9 cellular contexts compared by ENCODE assay signal in the genomic region with DNA sequence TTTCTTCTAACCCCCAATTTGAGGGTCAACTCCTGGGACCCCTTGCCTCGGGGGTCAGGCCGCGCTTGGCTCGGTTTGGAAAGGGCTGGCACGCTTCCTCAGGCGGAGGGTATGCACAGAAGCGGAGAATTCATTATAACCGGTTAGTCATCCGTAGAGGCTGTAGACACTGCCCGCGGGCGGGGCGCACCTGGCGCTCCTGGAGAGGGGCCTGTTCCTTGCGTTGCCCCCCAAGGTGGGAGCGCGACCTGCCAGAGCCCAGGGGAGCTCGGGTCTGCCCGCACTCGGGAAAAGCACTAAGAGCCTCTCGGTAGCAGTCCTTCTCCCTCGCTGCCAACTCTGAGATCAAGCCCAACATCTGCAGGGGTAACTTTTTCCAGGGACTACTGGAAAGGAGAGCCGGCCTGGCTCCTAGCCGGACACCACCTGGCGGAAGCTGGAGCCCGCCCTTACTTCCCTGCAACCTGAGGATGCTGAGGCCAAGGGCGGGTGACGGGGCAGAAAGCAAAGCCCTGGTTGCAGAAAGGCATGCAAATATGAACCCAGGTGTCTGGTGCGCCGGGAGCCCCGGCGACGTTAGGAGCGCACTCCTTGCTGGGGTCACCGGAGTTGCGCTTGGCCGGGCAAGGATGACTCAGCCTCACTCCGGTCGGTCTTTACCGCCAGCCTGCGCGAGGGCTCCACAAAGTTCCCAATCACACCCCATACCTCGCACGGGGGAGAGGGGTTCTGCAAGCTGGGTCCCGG. TPM values are rescaled to one million over a fixed set of nuclear protein-coding genes. Genes with fewer than 3 reads are reported as not detected.
A peak's percentile ranks its signal among the peaks of the same experiment; 100 is the strongest.
DNase-seq lines count a peak whose midpoint lies in the region; ATAC-seq, FAIRE-seq and TF ChIP-seq lines count a peak whose summit lies in the region.
"Had no signal": no experiment of that assay in that cellular context is flagged by ENCODE, and none has a peak within 500 bp of the region (broad histone marks: within the 10 kb centered on the region; RNA-seq: fewer than 3 reads in every experiment).

No MANE protein-coding gene starts in this region.

- intact Hi-C loops in GM12878 (cut with micrococcal nuclease; ENCODE audit: unreplicated experiment) = no loop called here

- no peak for FAIRE-seq in GM12878 (lab: Jason Lieb, UNC)

- no peak for TF ChIP-seq RAD21 in GM12878 (IDR thresholded peaks at IDR 0.05; ENCODE audit: insufficient read depth, low read depth, low read length)
- no peak for TF ChIP-seq RAD21 in neural cell (conservative IDR thresholded peaks at IDR 0.05)

- H3K9me3 ChIP-seq in GM12878 (replicated peaks; ENCODE audit: control insufficient read depth, insufficient read depth, low read length) = no peaks in the 10 kb centered on the region
- H3K9me3 ChIP-seq in neural cell (ENCODE audit: low read length) = no peaks in the 10 kb centered on the region

- ATAC-seq in GM18502 (IDR thresholded peaks at IDR 0.05; ENCODE audit: poor library complexity, unreplicated experiment) (peak; percentile 70), HG03139 (IDR thresholded peaks at IDR 0.05; ENCODE audit: unreplicated experiment) (peak; percentile 88), GM12878 (0 out of 3 replicates have a peak, but pooled peaks have one; percentile 25)

- TF ChIP-seq EP300 in GM12878 (IDR thresholded peaks at IDR 0.05; ENCODE audit: borderline replicate concordance in 1 of 2, control insufficient read depth in 1 of 2, low read depth in 2 of 2, low read length in 2 of 2) (no peak), neural cell (conservative IDR thresholded peaks at IDR 0.05; ENCODE audit: poor library complexity, severe bottlenecking) (no peak)

- H3K4me1 ChIP-seq in GM12878 (ENCODE audit: control insufficient read depth, insufficient read depth, low read length) = no peaks in the 10 kb centered on the region; the same call in 1 of the 2 replicates

- no TSS peak for BruUV-seq in GM12878 (replicated peaks; lab: Mats Ljungman, UMichigan)

- in situ Hi-C loops in GM12878 (cut with MboI) = no loop called here

- TF ChIP-seq POLR2A in GM12878 (IDR thresholded peaks at IDR 0.05; ENCODE audit: low read depth, low read length) = no peak

- 3% methylated on average over 45 of the region's 45 CpGs for WGBS in GM12878 (ENCODE audit: insufficient coverage, insufficient replicate concordance, low lambda C conversion rate, missing lambda C conversion rate)

- CTCF ChIA-PET in GM12878 (lab: Yijun Ruan, JAX) = no interaction called here

- H3K27me3 ChIP-seq in GM12878 (replicated peaks in 1 of 2; ENCODE audit: control insufficient read depth in 2 of 2, insufficient read depth in 2 of 2, low read length in 1 of 2) (peaks cover 4 to 14% of the 10 kb centered on the region in 2 experiments; a peak in 3 of 4 replicates), neural cell (ENCODE audit: insufficient read depth, low read depth, low read length) (peaks cover 76% of the 10 kb centered on the region)

- RAD21 ChIA-PET in GM12878 (lab: Charles Lee; ENCODE audit: unreplicated experiment) = no interaction called here

- H4K20me1 ChIP-seq in GM12878 (ENCODE audit: control insufficient read depth, insufficient read depth) = no peaks in the 10 kb centered on the region
- H4K20me1 ChIP-seq in neural cell (ENCODE audit: insufficient read depth) = no peaks in the 10 kb centered on the region

- H3K36me3 ChIP-seq in GM12878 (ENCODE audit: control insufficient read depth in 2 of 2, insufficient read depth in 2 of 2, low read length in 1 of 2) (no peaks in the 10 kb centered on the region), neural cell (ENCODE audit: insufficient read depth, low read length) (no peaks in the 10 kb centered on the region)

- DNase-seq in GM12878 (ENCODE audit: low read depth, low spot score) = no peak
- no peak for DNase-seq in NCI-H2171 (lab: John Stamatoyannopoulos, UW)
- no peak for DNase-seq in NCI-H2107 treated with DMSO at 0.1 percent for 48 hours (lab: John Stamatoyannopoulos, UW; ENCODE audit: unreplicated experiment)
- no peak for DNase-seq in NCI-H1930 (lab: John Stamatoyannopoulos, UW)
- DNase-seq in NCI-H2107 (lab: John Stamatoyannopoulos, UW) = no peak
- DNase-seq: IMR-90 had no signal

- H3K9me2 ChIP-seq in neural cell (ENCODE audit: insufficient read depth, low read length) = no peaks in the 10 kb centered on the region

- H3F3A ChIP-seq in neural cell (ENCODE audit: insufficient read depth, low read length, poor library complexity, severe bottlenecking) = no peaks in the 10 kb centered on the region

- no peak overlapping the region for H2AFZ ChIP-seq in GM12878 (ENCODE audit: control insufficient read depth, low read depth, low read length)
- H2AFZ ChIP-seq in neural cell (ENCODE audit: low read depth, low read length) = no peak overlapping the region

- H3K79me2 ChIP-seq in GM12878 (ENCODE audit: control insufficient read depth, insufficient read depth, low read length) = no peaks in the 10 kb centered on the region
- H3K79me2 ChIP-seq in neural cell (replicated peaks; ENCODE audit: insufficient read depth, low read length) = no peaks in the 10 kb centered on the region

- SMC1A ChIA-PET in GM12878 (lab: Charles Lee; ENCODE audit: uncharacterized antibody, unreplicated experiment) = no interaction called here

- no peak overlapping the region for H3K9ac ChIP-seq in GM12878 (ENCODE audit: control insufficient read depth, insufficient read depth, low read length)
- peak overlapping the region; percentile 60 for H3K9ac ChIP-seq in neural cell (ENCODE audit: low read length)

- POLR2A ChIA-PET in GM12878 (lab: Charles Lee) = no interaction called here

- H3K4me2 ChIP-seq in GM12878 (ENCODE audit: control insufficient read depth, insufficient read depth) = peak overlapping the region; percentile 25; the same call in 1 of the 2 replicates
- peak overlapping the region; percentile 73 for H3K4me2 ChIP-seq in neural cell (ENCODE audit: low read length)

- H3K27ac ChIP-seq in GM12878 (ENCODE audit: control insufficient read depth, insufficient read depth) = no peak overlapping the region
- no peak overlapping the region for H3K27ac ChIP-seq in neural cell (ENCODE audit: low read length)

- TF ChIP-seq CTCF in GM12878 (IDR thresholded peaks at IDR 0.05 in 2 of 3, conservative IDR thresholded peaks at IDR 0.05 in 1 of 3; ENCODE audit: control insufficient read depth in 2 of 3, extremely low read depth in 1 of 3, insufficient read depth in 1 of 3, low read depth in 3 of 3, low read length in 3 of 3) (no peak), neural cell (IDR thresholded peaks at IDR 0.05; ENCODE audit: poor library complexity, severe bottlenecking) (no peak)

- H3K4me3 ChIP-seq in GM12878 (no peak overlapping the region), neural cell (ENCODE audit: low read length) (peak overlapping the region; percentile 77)

TF ChIP-seq in GM12878, 131 proteins besides CTCF, POLR2A, EP300 and RAD21:
- TF ChIP-seq HDAC6 (IDR thresholded peaks at IDR 0.05; ENCODE audit: unreplicated experiment) = peak; percentile 52
- no peak for TF ChIP-seq PAX8 (IDR thresholded peaks at IDR 0.05)

TF ChIP-seq in neural cell, 6 proteins besides CTCF, POLR2A, EP300 and RAD21:
- TF ChIP-seq EZH2 (IDR thresholded peaks at IDR 0.05; ENCODE audit: borderline replicate concordance, insufficient read depth, low read length, poor library complexity, severe bottlenecking) (no peak), TAF1 (IDR thresholded peaks at IDR 0.05; ENCODE audit: low read depth) (no peak), MXI1 (conservative IDR thresholded peaks at IDR 0.05; ENCODE audit: poor library complexity, severe bottlenecking) (no peak), SMC3 (conservative IDR thresholded peaks at IDR 0.05; ENCODE audit: poor library complexity) (no peak), POLR2AphosphoS5 (IDR thresholded peaks at IDR 0.05) (no peak)
- TF ChIP-seq, protein P1, sequence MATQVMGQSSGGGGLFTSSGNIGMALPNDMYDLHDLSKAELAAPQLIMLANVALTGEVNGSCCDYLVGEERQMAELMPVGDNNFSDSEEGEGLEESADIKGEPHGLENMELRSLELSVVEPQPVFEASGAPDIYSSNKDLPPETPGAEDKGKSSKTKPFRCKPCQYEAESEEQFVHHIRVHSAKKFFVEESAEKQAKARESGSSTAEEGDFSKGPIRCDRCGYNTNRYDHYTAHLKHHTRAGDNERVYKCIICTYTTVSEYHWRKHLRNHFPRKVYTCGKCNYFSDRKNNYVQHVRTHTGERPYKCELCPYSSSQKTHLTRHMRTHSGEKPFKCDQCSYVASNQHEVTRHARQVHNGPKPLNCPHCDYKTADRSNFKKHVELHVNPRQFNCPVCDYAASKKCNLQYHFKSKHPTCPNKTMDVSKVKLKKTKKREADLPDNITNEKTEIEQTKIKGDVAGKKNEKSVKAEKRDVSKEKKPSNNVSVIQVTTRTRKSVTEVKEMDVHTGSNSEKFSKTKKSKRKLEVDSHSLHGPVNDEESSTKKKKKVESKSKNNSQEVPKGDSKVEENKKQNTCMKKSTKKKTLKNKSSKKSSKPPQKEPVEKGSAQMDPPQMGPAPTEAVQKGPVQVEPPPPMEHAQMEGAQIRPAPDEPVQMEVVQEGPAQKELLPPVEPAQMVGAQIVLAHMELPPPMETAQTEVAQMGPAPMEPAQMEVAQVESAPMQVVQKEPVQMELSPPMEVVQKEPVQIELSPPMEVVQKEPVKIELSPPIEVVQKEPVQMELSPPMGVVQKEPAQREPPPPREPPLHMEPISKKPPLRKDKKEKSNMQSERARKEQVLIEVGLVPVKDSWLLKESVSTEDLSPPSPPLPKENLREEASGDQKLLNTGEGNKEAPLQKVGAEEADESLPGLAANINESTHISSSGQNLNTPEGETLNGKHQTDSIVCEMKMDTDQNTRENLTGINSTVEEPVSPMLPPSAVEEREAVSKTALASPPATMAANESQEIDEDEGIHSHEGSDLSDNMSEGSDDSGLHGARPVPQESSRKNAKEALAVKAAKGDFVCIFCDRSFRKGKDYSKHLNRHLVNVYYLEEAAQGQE (IDR thresholded peaks at IDR 0.05; ENCODE audit: borderline replicate concordance) = no peak
TF ChIP-seq in neural cell: peak in this region for 0.

RNA-seq across cellular contexts. Expression of gene CACNA2D3, which starts 1.5 kb away (rescaled TPM):
- not detected in 2 replicates for total RNA-seq in GM12878 (2013; cell fraction: nucleolus; rRNA removed)
- total RNA-seq in GM12878 (2014; rRNA removed) = not detected in 2 replicates
- total RNA-seq in GM12878 (2014; rRNA removed; fragmentation: Illumina TruSeq; extraction: Trizol) = not detected in 2 replicates
- total RNA-seq in GM12878 (2021) = not detected in 2 replicates
- polyA plus RNA-seq in GM12878 (2011; ENCODE audit: low read depth) = not detected
- polyA plus RNA-seq in GM12878 (2011; rRNA removed) = not detected in 2 replicates
- not detected in 2 replicates for polyA plus RNA-seq in GM12878 (2011; cell fraction: cytosol; rRNA removed)
- not detected in 2 replicates for polyA plus RNA-seq in GM12878 (2011; cell fraction: nucleus; rRNA removed)
- polyA plus RNA-seq in GM12878 (2012) = not detected in 2 replicates
- polyA plus RNA-seq in GM12878 (2014; fragmentation: Illumina TruSeq; extraction: Trizol) = not detected in 2 replicates
- not detected for polyA plus RNA-seq in GM12878 (2014; fragmentation: Nextera tagmentation; extraction: Ambion mirVana)
- polyA plus RNA-seq in GM12878 (2014; rRNA removed) = not detected in 2 replicates
- not detected for polyA plus RNA-seq in GM12878 (2016; fragmentation: Nextera tagmentation; extraction: Ambion mirVana)
- polyA minus RNA-seq in GM12878 (2011; rRNA and poly(A)+ RNA removed) = not detected in 2 replicates
- polyA minus RNA-seq in GM12878 (2011; cell fraction: cytosol; rRNA and poly(A)+ RNA removed) = not detected in 2 replicates
- polyA minus RNA-seq in GM12878 (2011; cell fraction: nucleus; rRNA and poly(A)+ RNA removed) = not detected in 2 replicates
- 13.7 and 26.2 TPM in 2 replicates for polyA plus RNA-seq in neural cell
- 23.7 and 25.3 TPM in 2 replicates for polyA minus RNA-seq in neural cell

Comparison
In these comparisons a context has a peak if more than half of its experiments do, and no peak if none do; other contexts are left out.
1. ATAC-seq: peak in every context shown above with its lines; median percentile 88 in HG03139; 70 in GM18502; 25 in GM12878.
2. RNA of gene CACNA2D3, which starts 1.5 kb away (polyA plus RNA-seq): 13.7 to 26.2 TPM in neural cell; not detected in GM12878; every median in the first group is over 10 times any median in the second.